In genomic region chr2:76469066-76469465, GRCh38 we compare ENCODE assay signal across 35 cellular contexts.
"Had no signal": no experiment of that assay in that cellular context is flagged by ENCODE, and none has a peak within 500 bp of the region (broad histone marks: within the 10 kb centered on the region; RNA-seq: fewer than 3 reads in every experiment).

No MANE protein-coding gene starts in this region.

- ATAC-seq: activated CD4-positive, alpha-beta T cell treated with anti-CD3 and anti-CD28 coated beads for 36 hours; activated CD4-positive, CD25-positive, alpha-beta regulatory T cell treated with anti-CD3 and anti-CD28 coated beads, Interleukin-2, amount 50 U/mL, for 24 hours; activated CD8-positive, alpha-beta T cell treated with anti-CD3 and anti-CD28 coated beads, Interleukin-2, amount 10 ng/mL, durations not matched to agents 7 days and 5 days; activated naive CD8-positive, alpha-beta T cell treated with anti-CD3 and anti-CD28 coated beads, Interleukin-2, amount 50 U/mL, for 24 hours; PC-3 had no signal

- H3K36me3 ChIP-seq: Peyer's patch, SJSA1 had no signal

- FAIRE-seq: bronchial epithelial cell, TTC549 had no signal

- H3K9ac ChIP-seq: SK-N-SH had no signal

- H3K4me1 ChIP-seq: Peyer's patch, SJSA1 had no signal

- H3K4me3 Mint-ChIP-seq: activated CD4-positive, alpha-beta T cell treated with anti-CD3 and anti-CD28 coated beads for 36 hours; activated CD4-positive, alpha-beta T cell treated with anti-CD3 and anti-CD28 coated beads, Interleukin-2, amount 10 ng/mL, durations not matched to agents 7 days and 5 days; activated CD8-positive, alpha-beta T cell treated with anti-CD3 and anti-CD28 coated beads, Interleukin-2, amount 10 ng/mL, durations not matched to agents 7 days and 5 days; activated naive CD4-positive, alpha-beta T cell treated with anti-CD3 and anti-CD28 coated beads for 36 hours; activated naive CD8-positive, alpha-beta T cell; activated naive CD8-positive, alpha-beta T cell treated with anti-CD3 and anti-CD28 coated beads, Interleukin-2, amount 50 U/mL, for 24 hours; activated T-cell treated with anti-CD3 and anti-CD28 coated beads, Interleukin-2, amount 50 U/mL, for 24 hours; brain; IgD-negative memory B cell; T-helper 1 cell treated with Interleukin-12 subunit alpha and Interleukin-12 subunit beta and Interleukin-4 antibody, amounts not matched to agents 30 μg/mL and 1 μg/mL, for 36 hours; T-helper 2 cell treated with Interferon-gamma antibody and Interleukin-4, amounts not matched to agents 5 μg/mL and 100 μg/mL, for 36 hours had no signal

- H3K27me3 ChIP-seq: Peyer's patch, SJSA1 had no signal

- H3K27ac ChIP-seq: Peyer's patch, SJSA1 had no signal

- H3K36me3 Mint-ChIP-seq: activated naive CD8-positive, alpha-beta T cell; brain; IgD-negative memory B cell had no signal

- H3K27ac Mint-ChIP-seq: activated CD4-positive, alpha-beta T cell treated with anti-CD3 and anti-CD28 coated beads for 36 hours; activated CD4-positive, alpha-beta T cell treated with anti-CD3 and anti-CD28 coated beads, Interleukin-2, amount 10 ng/mL, durations not matched to agents 7 days and 5 days; activated CD8-positive, alpha-beta T cell treated with anti-CD3 and anti-CD28 coated beads, Interleukin-2, amount 10 ng/mL, durations not matched to agents 7 days and 5 days; activated naive CD4-positive, alpha-beta T cell treated with anti-CD3 and anti-CD28 coated beads for 36 hours; activated naive CD8-positive, alpha-beta T cell; activated naive CD8-positive, alpha-beta T cell treated with anti-CD3 and anti-CD28 coated beads, Interleukin-2, amount 50 U/mL, for 24 hours; activated T-cell treated with anti-CD3 and anti-CD28 coated beads, Interleukin-2, amount 50 U/mL, for 24 hours; activated T-helper 2 cell treated with anti-CD3 and anti-CD28 coated beads, Interferon-gamma antibody, Interleukin-2, Interleukin-4, amounts not matched to agents 10 μg/mL and 5 μg/mL and 100 μg/mL, durations not matched to agents 14 hours and 24 hours and 36 hours; brain; IgD-negative memory B cell; T-helper 1 cell treated with Interleukin-12 subunit alpha and Interleukin-12 subunit beta and Interleukin-4 antibody, amounts not matched to agents 30 μg/mL and 1 μg/mL, for 36 hours; T-helper 2 cell treated with Interferon-gamma antibody and Interleukin-4, amounts not matched to agents 5 μg/mL and 100 μg/mL, for 36 hours had no signal

- H3K9me3 ChIP-seq: SJSA1, SK-N-SH had no signal

- H3K27me3 Mint-ChIP-seq: activated CD4-positive, alpha-beta T cell treated with anti-CD3 and anti-CD28 coated beads for 36 hours; activated CD4-positive, alpha-beta T cell treated with anti-CD3 and anti-CD28 coated beads, Interleukin-2, amount 10 ng/mL, durations not matched to agents 7 days and 5 days; activated naive CD8-positive, alpha-beta T cell; activated naive CD8-positive, alpha-beta T cell treated with anti-CD3 and anti-CD28 coated beads, Interleukin-2, amount 50 U/mL, for 24 hours; activated T-cell treated with anti-CD3 and anti-CD28 coated beads, Interleukin-2, amount 50 U/mL, for 24 hours; brain; IgD-negative memory B cell had no signal

- H3K4me2 ChIP-seq: SK-N-SH had no signal

- H3K4me1 Mint-ChIP-seq: activated CD4-positive, alpha-beta T cell treated with anti-CD3 and anti-CD28 coated beads for 36 hours; activated CD4-positive, alpha-beta T cell treated with anti-CD3 and anti-CD28 coated beads, Interleukin-2, amount 10 ng/mL, durations not matched to agents 7 days and 5 days; activated naive CD8-positive, alpha-beta T cell treated with anti-CD3 and anti-CD28 coated beads, Interleukin-2, amount 50 U/mL, for 24 hours; IgD-negative memory B cell had no signal

- DNase-seq: activated CD4-positive, alpha-beta T cell treated with anti-CD3 and anti-CD28 coated beads for 36 hours; activated CD4-positive, alpha-beta T cell treated with anti-CD3 and anti-CD28 coated beads, Interleukin-2, amount 10 ng/mL, durations not matched to agents 7 days and 5 days; activated CD4-positive, alpha-beta T cell treated with anti-CD3 and anti-CD28 coated beads, Interleukin-2, amount 50 U/mL, for 48 hours; activated CD8-positive, alpha-beta T cell treated with anti-CD3 and anti-CD28 coated beads, Interleukin-2, amount 10 ng/mL, durations not matched to agents 7 days and 5 days; activated gamma-delta T cell treated with Interleukin-2 at 50 U/mL for 16 hours; activated naive CD4-positive, alpha-beta T cell treated with anti-CD3 and anti-CD28 coated beads for 36 hours; activated naive CD8-positive, alpha-beta T cell treated with anti-CD3 and anti-CD28 coated beads, Interleukin-2, amount 50 U/mL, for 24 hours; activated T-cell treated with anti-CD3 and anti-CD28 coated beads, Interleukin-2, amount 50 U/mL, for 24 hours; anterior cingulate cortex; Karpas-422; KBM-7; NCI-H1105; NCI-H1417 treated with DMSO at 0.1 percent for 48 hours; NCI-H1694; NCI-H1930; NCI-H2081 treated with DMSO at 0.1 percent for 48 hours; NCI-H226; NCI-H446 treated with DMSO at 0.1 percent for 48 hours; NCI-H524; NCI-H82; PC-3; Peyer's patch; RPMI8226; SHP77 treated with DMSO at 0.1 percent for 48 hours; SK-N-SH had no signal

- H3K4me3 ChIP-seq: Peyer's patch, SJSA1 had no signal
